8 cellular contexts compared by ENCODE assay signal in genomic region chr20:38875170-38875993, GRCh38. TPM values are rescaled to one million over a fixed set of nuclear protein-coding genes. Genes with fewer than 3 reads are reported as not detected.
DNase-seq lines count a peak whose midpoint lies in the region; ATAC-seq and TF ChIP-seq lines count a peak whose summit lies in the region.

No MANE protein-coding gene starts in this region.

- H3K23ac ChIP-seq in trophoblast cell (ENCODE audit: low read length): no peak overlapping the region

- H3K4me3 Mint-ChIP-seq in activated naive CD8-positive, alpha-beta T cell treated with anti-CD3 and anti-CD28 coated beads for 36 hours: peak overlapping the region; percentile 69
- H3K4me3 Mint-ChIP-seq in Caco-2 (ENCODE audit: unreplicated experiment): no peak overlapping the region

- no CpG with 5 or more reads among the region's 11 CpGs for WGBS in trophoblast cell (ENCODE audit: extremely low coverage, insufficient coverage, insufficient read length)

- no TSS peak for BruUV-seq in Caco-2 (replicated peaks; lab: Mats Ljungman, UMichigan)

- H3K36me3 ChIP-seq in Caco-2 (ENCODE audit: control insufficient read depth, insufficient read depth, low read length): no peaks in the 10 kb centered on the region
- H3K36me3 ChIP-seq in trophoblast cell (ENCODE audit: control insufficient read depth in 1 of 2, insufficient read depth in 2 of 2, low read length in 2 of 2): no peaks in the 10 kb centered on the region

- H3K4me1 ChIP-seq in Caco-2 (peaks cover 8% of the 10 kb centered on the region), trophoblast cell (ENCODE audit: control insufficient read depth in 1 of 2, insufficient read depth in 2 of 2, low read length in 2 of 2) (no peaks in the 10 kb centered on the region)

- no peaks in the 10 kb centered on the region for H3K79me1 ChIP-seq in trophoblast cell (ENCODE audit: low read length)

- peak overlapping the region; percentile 94 for H3K27ac Mint-ChIP-seq in activated naive CD8-positive, alpha-beta T cell treated with anti-CD3 and anti-CD28 coated beads for 36 hours
- no peak overlapping the region for H3K27ac Mint-ChIP-seq in Caco-2 (ENCODE audit: unreplicated experiment)

- H3K27me3 Mint-ChIP-seq in activated naive CD8-positive, alpha-beta T cell treated with anti-CD3 and anti-CD28 coated beads for 36 hours: no peaks in the 10 kb centered on the region
- H3K27me3 Mint-ChIP-seq in Caco-2 (ENCODE audit: insufficient read depth, unreplicated experiment): peaks cover 26% of the 10 kb centered on the region

- TF ChIP-seq CTCF in Caco-2 (IDR thresholded peaks at IDR 0.05; ENCODE audit: insufficient read depth in 1 of 2, low read depth in 1 of 2, low read length in 1 of 2, severe bottlenecking in 1 of 2, unreplicated experiment in 1 of 2): no peak

- no peak overlapping the region for H4K91ac ChIP-seq in trophoblast cell (ENCODE audit: low read depth, low read length)

- no peak overlapping the region for H4K8ac ChIP-seq in trophoblast cell (ENCODE audit: low read depth, low read length)

- no peak overlapping the region for H2AFZ ChIP-seq in trophoblast cell (ENCODE audit: insufficient read depth, low read length, poor library complexity)

- H3K79me2 ChIP-seq in trophoblast cell (ENCODE audit: control insufficient read depth, insufficient read depth, low read length, poor library complexity): no peaks in the 10 kb centered on the region

- H3K18ac ChIP-seq in trophoblast cell (ENCODE audit: low read length): no peak overlapping the region

- H3K4me1 Mint-ChIP-seq in activated naive CD8-positive, alpha-beta T cell treated with anti-CD3 and anti-CD28 coated beads for 36 hours: peaks cover 81% of the 10 kb centered on the region
- peaks cover 9% of the 10 kb centered on the region for H3K4me1 Mint-ChIP-seq in Caco-2 (ENCODE audit: low read depth, unreplicated experiment)

- H4K12ac ChIP-seq in trophoblast cell (ENCODE audit: low read depth, low read length): no peak overlapping the region

- POLR2A ChIA-PET in Caco-2 (lab: Charles Lee): interaction anchor here (0.6 kb wide), 1 partner anchor 25 kb away, joined by 4 read pairs; no protein-coding TSS in a partner anchor

- no peak overlapping the region for H3K14ac ChIP-seq in trophoblast cell (ENCODE audit: low read length)

- H2AK5ac ChIP-seq in trophoblast cell (ENCODE audit: low read length): no peak overlapping the region

- H3K4me3 ChIP-seq in Caco-2 (ENCODE audit: low read depth, low read length): no peak overlapping the region
- H3K4me3 ChIP-seq in trophoblast cell (ENCODE audit: low read depth, low read length): no peak overlapping the region

- H3K9me3 ChIP-seq in Caco-2 (no peaks in the 10 kb centered on the region), trophoblast cell (ENCODE audit: insufficient read depth, low read depth, low read length) (no peaks in the 10 kb centered on the region)

- intact Hi-C loops in Caco-2 (cut with micrococcal nuclease; ENCODE audit: unreplicated experiment): loop anchor here (10.0 kb wide), 1 partner anchor 221 kb away; no protein-coding TSS in a partner anchor

- no peak overlapping the region for H2BK5ac ChIP-seq in trophoblast cell (ENCODE audit: low read depth, low read length, poor library complexity)

- no peak overlapping the region for H3K4ac ChIP-seq in trophoblast cell (ENCODE audit: low read depth, low read length)

- no peak overlapping the region for H3K27ac ChIP-seq in trophoblast cell (ENCODE audit: low read depth, low read length)

- H3K27me3 ChIP-seq in Caco-2 (replicated peaks; ENCODE audit: control insufficient read depth, insufficient read depth, low read length) (no peaks in the 10 kb centered on the region; the same call in none of the 2 replicates), trophoblast cell (ENCODE audit: insufficient read depth, low read length) (no peaks in the 10 kb centered on the region)

- no peak overlapping the region for H3K9ac ChIP-seq in trophoblast cell (ENCODE audit: low read length)

- H2BK12ac ChIP-seq in trophoblast cell (ENCODE audit: low read length): no peak overlapping the region

- DNase-seq in OCI-M1 (lab: John Stamatoyannopoulos, UW) (peak; percentile 42), occipital lobe (lab: John Stamatoyannopoulos, UW) (peak; percentile 61), Caco-2 (no peak), middle frontal gyrus (ENCODE audit: extremely low spot score, low spot score) (no peak), trophoblast cell (no peak)
- peak; percentile 63 for DNase-seq in activated naive CD8-positive, alpha-beta T cell treated with anti-CD3 and anti-CD28 coated beads for 36 hours

- H2BK120ac ChIP-seq in trophoblast cell (ENCODE audit: insufficient read depth, low read length, poor library complexity): no peak overlapping the region

- no peaks in the 10 kb centered on the region for H3K9me3 Mint-ChIP-seq in activated naive CD8-positive, alpha-beta T cell treated with anti-CD3 and anti-CD28 coated beads for 36 hours
- H3K9me3 Mint-ChIP-seq in Caco-2 (ENCODE audit: unreplicated experiment): no peaks in the 10 kb centered on the region

- ATAC-seq in GM18870 (IDR thresholded peaks at IDR 0.05; ENCODE audit: unreplicated experiment) (peak; percentile 54), HG02763 (IDR thresholded peaks at IDR 0.05; ENCODE audit: unreplicated experiment) (peak; percentile 58)

- H3K36me3 Mint-ChIP-seq in activated naive CD8-positive, alpha-beta T cell treated with anti-CD3 and anti-CD28 coated beads for 36 hours: peaks cover 22% of the 10 kb centered on the region
- no peaks in the 10 kb centered on the region for H3K36me3 Mint-ChIP-seq in Caco-2 (ENCODE audit: insufficient read depth, unreplicated experiment)

- CTCF ChIA-PET in Caco-2 (lab: Charles Lee): interaction anchor here (0.6 kb wide), 1 partner anchor 22 kb away, joined by 3 read pairs; no protein-coding TSS in a partner anchor

- H3K4me2 ChIP-seq in trophoblast cell (ENCODE audit: low read length): no peak overlapping the region

RNA-seq across cellular contexts. Expression of gene FAM83D, which starts 50.8 kb away (rescaled TPM):
- total RNA-seq in activated naive CD8-positive, alpha-beta T cell treated with anti-CD3 and anti-CD28 coated beads for 36 hours: 10 to 100 TPM; 11.8 to 14.2 TPM
- total RNA-seq in occipital lobe (1.7 TPM), Caco-2 (2022) (82.4 and 86.3 TPM in 2 replicates)
- 63.6 and 64.0 TPM in 2 replicates for polyA plus RNA-seq in trophoblast cell (2013)

Comparison
In these comparisons a context has a peak if more than half of its experiments do, and no peak if none do; other contexts are left out.
1. DNase-seq: peak in OCI-M1 (single experiment), activated naive CD8-positive, alpha-beta T cell treated with anti-CD3 and anti-CD28 coated beads for 36 hours (single experiment) and occipital lobe (single experiment); none in Caco-2 (0 of 2), middle frontal gyrus (single experiment) and trophoblast cell (0 of 2).